8 cellular contexts compared by ENCODE assay signal in genomic region chr1:156680056-156680455, GRCh38. TPM values are rescaled to one million over a fixed set of nuclear protein-coding genes. Genes with fewer than 3 reads are reported as not detected.
"Had no signal": no experiment of that assay in that cellular context is flagged by ENCODE, and none has a peak within 500 bp of the region (broad histone marks: within the 10 kb centered on the region; RNA-seq: fewer than 3 reads in every experiment).

No MANE protein-coding gene starts in this region.

- H3K4me2 ChIP-seq: KMS-11 had no signal

- H3K9me3 ChIP-seq: HAP-1 had no signal

- H3K4me3 ChIP-seq: HAP-1 had no signal

- H3K36me3 ChIP-seq: HAP-1 had no signal

- ATAC-seq: HCT116 had no signal

- H3K27ac ChIP-seq: KMS-11 had no signal

- DNase-seq: GOT3, H7, IMR-90, KBM-7 had no signal

- H3K9ac ChIP-seq: KMS-11 had no signal

RNA-seq across cellular contexts. Expression of gene BCAN, which starts 38.1 kb away (rescaled TPM):
- total RNA-seq: HT-29, IMR-90 had no signal
